Comparison of ENCODE assay signal across 7 cellular contexts in genomic region chr12:109385339-109386078, GRCh38. TPM values are rescaled to one million over a fixed set of nuclear protein-coding genes. Genes with fewer than 3 reads are reported as not detected.
DNase-seq lines count a peak whose midpoint lies in the region; ATAC-seq, FAIRE-seq and TF ChIP-seq lines count a peak whose summit lies in the region.

No MANE protein-coding gene starts in this region.

- no peaks in the 10 kb centered on the region for H3K79me1 ChIP-seq in trophoblast cell (ENCODE audit: low read length)

- no peaks in the 10 kb centered on the region for H3K27me3 ChIP-seq in Loucy (ENCODE audit: insufficient read depth, low read length, poor library complexity, severe bottlenecking)
- H3K27me3 ChIP-seq in trophoblast cell (ENCODE audit: insufficient read depth, low read length) = no peaks in the 10 kb centered on the region

- no peak overlapping the region for H4K8ac ChIP-seq in trophoblast cell (ENCODE audit: low read depth, low read length)

- no peak overlapping the region for H2BK5ac ChIP-seq in trophoblast cell (ENCODE audit: low read depth, low read length, poor library complexity)

- H3K4me3 ChIP-seq in Loucy (ENCODE audit: low read length, poor library complexity, severe bottlenecking) = no peak overlapping the region
- H3K4me3 ChIP-seq in fibroblast of the aortic adventitia (ENCODE audit: low read depth, low read length) = no peak overlapping the region
- H3K4me3 ChIP-seq in trophoblast cell (ENCODE audit: low read depth, low read length) = no peak overlapping the region

- H3K23ac ChIP-seq in trophoblast cell (ENCODE audit: low read length) = no peak overlapping the region

- H2AFZ ChIP-seq in Loucy (ENCODE audit: low read length) (no peak overlapping the region), trophoblast cell (ENCODE audit: insufficient read depth, low read length, poor library complexity) (no peak overlapping the region)

- ATAC-seq in GM21515 (IDR thresholded peaks at IDR 0.05; ENCODE audit: unreplicated experiment) (no peak), HG03045 (IDR thresholded peaks at IDR 0.05; ENCODE audit: unreplicated experiment) (no peak)

- TF ChIP-seq CTCF in Loucy (conservative IDR thresholded peaks at IDR 0.05; ENCODE audit: low read length) (peak; percentile 75), fibroblast of the aortic adventitia (IDR thresholded peaks at IDR 0.05; ENCODE audit: insufficient read depth, low read length) (peak; percentile 53)

- H3K9me3 ChIP-seq in Loucy (ENCODE audit: insufficient read depth, low read depth, low read length) = no peaks in the 10 kb centered on the region
- peaks cover 2% of the 10 kb centered on the region for H3K9me3 ChIP-seq in trophoblast cell (ENCODE audit: insufficient read depth, low read depth, low read length)

- in situ Hi-C loops in SK-MEL-5 (cut with HindIII; ENCODE audit: low pct_unique_long_range_greater_than_20kb, low sequenced_read_pairs) = no loop called here

- no peaks in the 10 kb centered on the region for H4K20me1 ChIP-seq in Loucy (ENCODE audit: insufficient read depth, low read length, poor library complexity, severe bottlenecking)

- WGBS in trophoblast cell (ENCODE audit: extremely low coverage, insufficient coverage, insufficient read length) = 100% methylated on average over 1 of the region's 8 CpGs

- no peak overlapping the region for H2AK5ac ChIP-seq in trophoblast cell (ENCODE audit: low read length)

- no peak overlapping the region for H3K27ac ChIP-seq in trophoblast cell (ENCODE audit: low read depth, low read length)

- no peak overlapping the region for H4K12ac ChIP-seq in trophoblast cell (ENCODE audit: low read depth, low read length)

- no peak overlapping the region for H3K9ac ChIP-seq in Loucy (ENCODE audit: low read depth, low read length, poor library complexity, severe bottlenecking)
- H3K9ac ChIP-seq in trophoblast cell (ENCODE audit: low read length) = no peak overlapping the region

- H4K91ac ChIP-seq in trophoblast cell (ENCODE audit: low read depth, low read length) = no peak overlapping the region

- H3K4me1 ChIP-seq in Loucy (ENCODE audit: insufficient read depth, low read length, poor library complexity, severe bottlenecking) = no peaks in the 10 kb centered on the region
- no peaks in the 10 kb centered on the region for H3K4me1 ChIP-seq in trophoblast cell (ENCODE audit: control insufficient read depth in 1 of 2, insufficient read depth in 2 of 2, low read length in 2 of 2)

- no peak overlapping the region for H3K14ac ChIP-seq in trophoblast cell (ENCODE audit: low read length)

- DNase-seq in SK-MEL-5 (ENCODE audit: low read depth, low spot score) (peak; percentile 70), fibroblast of the aortic adventitia (ENCODE audit: low read depth) (peak; percentile 79), trophoblast cell (peak; percentile 71 to 73)

- peak; percentile 81 for FAIRE-seq in G401.6 (lab: Jason Lieb, UNC)

- no peak overlapping the region for H2BK120ac ChIP-seq in trophoblast cell (ENCODE audit: insufficient read depth, low read length, poor library complexity)

- H3K4me2 ChIP-seq in Loucy (ENCODE audit: low read depth, low read length, poor library complexity, severe bottlenecking) (no peak overlapping the region), trophoblast cell (ENCODE audit: low read length) (no peak overlapping the region)

- H3K4ac ChIP-seq in trophoblast cell (ENCODE audit: low read depth, low read length) = no peak overlapping the region

- H3K18ac ChIP-seq in trophoblast cell (ENCODE audit: low read length) = no peak overlapping the region

- H3K36me3 ChIP-seq in Loucy (ENCODE audit: insufficient read depth, low read length) = no peaks in the 10 kb centered on the region
- no peaks in the 10 kb centered on the region for H3K36me3 ChIP-seq in trophoblast cell (ENCODE audit: control insufficient read depth in 1 of 2, insufficient read depth in 2 of 2, low read length in 2 of 2)

- H3K79me2 ChIP-seq in Loucy (ENCODE audit: insufficient read depth, low read length) (no peaks in the 10 kb centered on the region), trophoblast cell (ENCODE audit: control insufficient read depth, insufficient read depth, low read length, poor library complexity) (no peaks in the 10 kb centered on the region)

- H3F3A ChIP-seq in Loucy (ENCODE audit: low read depth) = no peaks in the 10 kb centered on the region

- no peaks in the 10 kb centered on the region for H3K9me2 ChIP-seq in Loucy (replicated peaks; ENCODE audit: low read depth, low read length)

- H2BK12ac ChIP-seq in trophoblast cell (ENCODE audit: low read length) = no peak overlapping the region

RNA-seq across cellular contexts. Expression of gene MYO1H, which starts 37.8 kb away (rescaled TPM):
- total RNA-seq in SK-MEL-5 (2014; rRNA removed; shearing (Covaris generic)) = 0.08 TPM in 1 of 2 replicates, not detected in the other
- not detected in 2 replicates for polyA plus RNA-seq in SK-MEL-5 (2015; cell fraction: cytosol; rRNA removed)
- polyA plus RNA-seq in SK-MEL-5 (2015; cell fraction: nucleus; rRNA removed) = 0.04 TPM in 1 of 2 replicates, not detected in the other
- total RNA-seq in fibroblast of the aortic adventitia (ENCODE audit: low replicate concordance) = not detected in 2 replicates
- 0.12 and 0.15 TPM in 2 replicates for polyA plus RNA-seq in trophoblast cell (2013)
